Comparison of ENCODE assay signal across 12 cellular contexts in genomic region chr13:45219938-45220375, GRCh38. TPM values are rescaled to one million over a fixed set of nuclear protein-coding genes. Genes with fewer than 3 reads are reported as not detected.
DNase-seq lines count a peak whose midpoint lies in the region; ATAC-seq, FAIRE-seq and TF ChIP-seq lines count a peak whose summit lies in the region.
"Had no signal": no experiment of that assay in that cellular context is flagged by ENCODE, and none has a peak within 500 bp of the region (broad histone marks: within the 10 kb centered on the region; RNA-seq: fewer than 3 reads in every experiment).

No MANE protein-coding gene starts in this region.

- H3K4me3 ChIP-seq in SJSA1 (no peak overlapping the region), fibroblast of pulmonary artery (replicated peaks; ENCODE audit: low read depth, low read length) (no peak overlapping the region), Caco-2 (ENCODE audit: low read depth, low read length) (no peak overlapping the region), heart right ventricle (no peak overlapping the region)
- H3K4me3 ChIP-seq: ascending aorta had no signal

- POLR2A ChIA-PET in Caco-2 (lab: Charles Lee): no interaction called here

- H3K9me3 ChIP-seq in SJSA1 (replicated peaks) (no peaks in the 10 kb centered on the region), Caco-2 (no peaks in the 10 kb centered on the region), heart right ventricle (no peaks in the 10 kb centered on the region)
- H3K9me3 ChIP-seq: ascending aorta had no signal

- no peak for ATAC-seq in heart right ventricle

- no peak overlapping the region for H3K27ac Mint-ChIP-seq in Caco-2 (ENCODE audit: unreplicated experiment)

- H3K4me3 Mint-ChIP-seq in Caco-2 (ENCODE audit: unreplicated experiment): no peak overlapping the region

- CTCF ChIA-PET in Caco-2 (lab: Charles Lee): no interaction called here

- no peaks in the 10 kb centered on the region for H3K36me3 Mint-ChIP-seq in Caco-2 (ENCODE audit: insufficient read depth, unreplicated experiment)

- FAIRE-seq in urothelium cell line (lab: Jason Lieb, UNC): no peak

- H3K27me3 ChIP-seq in SJSA1 (replicated peaks): no peaks in the 10 kb centered on the region
- H3K27me3 ChIP-seq in Caco-2 (replicated peaks; ENCODE audit: control insufficient read depth, insufficient read depth, low read length): no peaks in the 10 kb centered on the region
- no peaks in the 10 kb centered on the region for H3K27me3 ChIP-seq in heart right ventricle
- H3K27me3 ChIP-seq: ascending aorta had no signal

- BruUV-seq in Caco-2 (replicated peaks; lab: Mats Ljungman, UMichigan): no TSS peak

- H3K27ac ChIP-seq in SJSA1: peak overlapping the region; percentile 71
- no peak overlapping the region for H3K27ac ChIP-seq in heart right ventricle
- H3K27ac ChIP-seq: 22Rv1, ascending aorta had no signal

- H3K36me3 ChIP-seq in SJSA1 (no peaks in the 10 kb centered on the region), Caco-2 (ENCODE audit: control insufficient read depth, insufficient read depth, low read length) (no peaks in the 10 kb centered on the region), heart right ventricle (no peaks in the 10 kb centered on the region)
- H3K36me3 ChIP-seq: ascending aorta had no signal

- H3K9me3 Mint-ChIP-seq in Caco-2 (ENCODE audit: unreplicated experiment): no peaks in the 10 kb centered on the region

- intact Hi-C loops in Caco-2 (cut with micrococcal nuclease; ENCODE audit: unreplicated experiment): no loop called here
- intact Hi-C loops in heart right ventricle (cut with DNase I): no loop called here

- WGBS in heart right ventricle, 2 donors: 82 to 83% methylated on average over 4 of the region's 4 CpGs

- no peak for TF ChIP-seq CTCF in fibroblast of pulmonary artery (IDR thresholded peaks at IDR 0.05; ENCODE audit: low read length, missing control alignments)
- no peak for TF ChIP-seq CTCF in Caco-2 (IDR thresholded peaks at IDR 0.05; ENCODE audit: insufficient read depth in 1 of 2, low read depth in 1 of 2, low read length in 1 of 2, severe bottlenecking in 1 of 2, unreplicated experiment in 1 of 2)
- no peak for TF ChIP-seq CTCF in heart right ventricle (IDR thresholded peaks at IDR 0.05)

- DNase-seq in DMS53 (lab: John Stamatoyannopoulos, UW) (peak; percentile 5), DMS53 treated with DMSO at 0.1 percent for 48 hours (lab: John Stamatoyannopoulos, UW; ENCODE audit: unreplicated experiment) (no peak), SJSA1 (ENCODE audit: low read depth in 1 of 2, low spot score in 2 of 2) (peak in 1 of 2 experiments; percentile 72), fibroblast of pulmonary artery (ENCODE audit: low read depth) (peak; percentile 68), urothelium cell line (ENCODE audit: low spot score) (peak; percentile 43), Caco-2 (no peak), NCI-H2107 treated with DMSO at 0.1 percent for 48 hours (lab: John Stamatoyannopoulos, UW; ENCODE audit: unreplicated experiment) (no peak), heart right ventricle (no peak)
- DNase-seq: NCI-H345 had no signal

- H3K4me1 Mint-ChIP-seq in Caco-2 (ENCODE audit: low read depth, unreplicated experiment): no peaks in the 10 kb centered on the region

- H3K4me1 ChIP-seq in SJSA1 (replicated peaks): peaks cover 34% of the 10 kb centered on the region
- H3K4me1 ChIP-seq in Caco-2: peaks cover 9% of the 10 kb centered on the region; the same call in 1 of the 2 replicates
- H3K4me1 ChIP-seq in heart right ventricle: peaks cover 0 to 31% (median 21%) of the 10 kb centered on the region in 9 donors
- H3K4me1 ChIP-seq: ascending aorta had no signal

- no peaks in the 10 kb centered on the region for H3K27me3 Mint-ChIP-seq in Caco-2 (ENCODE audit: insufficient read depth, unreplicated experiment)

RNA-seq across cellular contexts. Expression of gene KCTD4, which starts 19.1 kb away (rescaled TPM):
- total RNA-seq in SJSA1 (2014; rRNA removed; shearing (Covaris generic)): 0.08 TPM in 1 of 2 replicates, not detected in the other
- total RNA-seq in Caco-2 (2022): not detected in 2 replicates
- total RNA-seq in heart right ventricle: under 1 TPM in 1 of 10 donors, not detected in 9; 0.16 TPM
- under 1 TPM; 0.01 to 0.15 TPM for polyA plus RNA-seq in heart right ventricle
- total RNA-seq: ascending aorta had no signal
- polyA plus RNA-seq: thymus had no signal

Comparison
In these comparisons a context has a peak if more than half of its experiments do, and no peak if none do; other contexts are left out.
1. DNase-seq: peak in DMS53 (single experiment), fibroblast of pulmonary artery (single experiment) and urothelium cell line (single experiment); none in DMS53 treated with DMSO at 0.1 percent for 48 hours (single experiment), Caco-2 (0 of 2), NCI-H2107 treated with DMSO at 0.1 percent for 48 hours (single experiment) and heart right ventricle (0 of 2).